ENCODE assay signal across 20 cellular contexts in the genomic region with DNA sequence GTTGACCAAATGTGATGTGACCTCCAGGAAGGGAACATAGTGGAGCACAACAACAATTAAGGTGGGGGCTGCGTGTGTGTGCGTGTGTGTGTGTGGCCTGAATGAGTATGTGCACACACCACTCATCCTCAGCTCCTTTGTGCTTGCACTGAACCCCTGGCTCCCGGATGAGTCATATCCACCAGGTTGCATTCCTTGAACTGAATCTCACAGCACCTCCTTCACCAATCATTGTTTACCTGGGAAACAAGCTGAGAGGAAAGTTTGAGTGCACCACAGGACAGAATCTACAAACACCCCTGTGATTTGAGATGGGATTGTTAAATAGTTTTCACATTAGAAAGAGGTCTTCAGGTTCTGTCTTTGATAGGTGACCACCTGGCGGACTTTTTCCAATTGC. TPM values are rescaled to one million over a fixed set of nuclear protein-coding genes. Genes with fewer than 3 reads are reported as not detected.
DNase-seq lines count a peak whose midpoint lies in the region; ATAC-seq and TF ChIP-seq lines count a peak whose summit lies in the region.
"Had no signal": no experiment of that assay in that cellular context is flagged by ENCODE, and none has a peak within 500 bp of the region (broad histone marks: within the 10 kb centered on the region; RNA-seq: fewer than 3 reads in every experiment).

No MANE protein-coding gene starts in this region.

- TF ChIP-seq RAD21 in Ishikawa (IDR thresholded peaks at IDR 0.05; ENCODE audit: low read depth), result no peak

- intact Hi-C loops in Right ventricle myocardium superior (cut with DNase I), result no loop called here

- ATAC-seq in Right ventricle myocardium superior (ENCODE audit: poor library complexity), result no peak
- no peak for ATAC-seq in GM19452 (IDR thresholded peaks at IDR 0.05; ENCODE audit: unreplicated experiment)
- ATAC-seq: naive thymus-derived CD8-positive, alpha-beta T cell had no signal

- no peak overlapping the region for H3K4me3 ChIP-seq in epithelial cell of proximal tubule (ENCODE audit: low read depth, low read length)
- H3K4me3 ChIP-seq: pancreas, skin epidermis had no signal

- 0 out of 2 replicates have a peak overlapping the region, but pooled peaks have one; percentile 6 for H3K9ac ChIP-seq in ES-I3 (ENCODE audit: low read depth, low read length)

- TF ChIP-seq EP300 in Ishikawa (IDR thresholded peaks at IDR 0.05; ENCODE audit: borderline replicate concordance), result no peak

- H3K36me3 ChIP-seq in ES-I3 (ENCODE audit: insufficient read depth, low read length), result no peaks in the 10 kb centered on the region
- H3K36me3 ChIP-seq: pancreas had no signal

- DNase-seq in epithelial cell of proximal tubule (ENCODE audit: low read depth) (peak; percentile 38), kidney tubule cell (ENCODE audit: low spot score) (peak; percentile 87), Right ventricle myocardium superior (no peak), GM10266 (ENCODE audit: extremely low spot score) (no peak)
- DNase-seq in activated CD4-positive, alpha-beta T cell treated with anti-CD3 and anti-CD28 coated beads for 4 hours, result no peak
- DNase-seq: activated naive CD4-positive, alpha-beta T cell treated with Interleukin-2 at 50 U/mL for 16 hours; aorta; CD4-positive, alpha-beta T cell; naive thymus-derived CD8-positive, alpha-beta T cell; NCI-H1436 treated with DMSO at 0.1 percent for 48 hours; pancreas; stimulated activated CD8-positive, alpha-beta memory T cell treated with anti-CD3 and anti-CD28 coated beads, Interleukin-4, amount 100 ng/mL, for 48 hours; substantia nigra; SW 1271 had no signal

- TF ChIP-seq CTCF in epithelial cell of proximal tubule (conservative IDR thresholded peaks at IDR 0.05; ENCODE audit: low read depth, low read length), result no peak
- TF ChIP-seq CTCF in GM10266 (IDR thresholded peaks at IDR 0.05; ENCODE audit: control insufficient read depth, insufficient read depth, low read depth, missing control alignments), result no peak

- H3K9me3 ChIP-seq in ES-I3 (ENCODE audit: control insufficient read depth, insufficient read depth, low read length), result no peaks in the 10 kb centered on the region
- H3K9me3 ChIP-seq: pancreas had no signal

- H3K4me1 ChIP-seq in ES-I3 (ENCODE audit: insufficient read depth, low read length), result peaks cover 22% of the 10 kb centered on the region
- H3K4me1 ChIP-seq: pancreas had no signal

TF ChIP-seq in Ishikawa, 13 proteins besides CTCF, POLR2A, EP300 and RAD21:
- TF ChIP-seq YY1 (IDR thresholded peaks at IDR 0.05; ENCODE audit: low read depth), result no peak
- TF ChIP-seq TEAD4 (IDR thresholded peaks at IDR 0.05), result peak; percentile 59; the same call in 1 of the 2 replicates
- no peak for TF ChIP-seq CEBPB (IDR thresholded peaks at IDR 0.05)
- TF ChIP-seq FOXM1 (IDR thresholded peaks at IDR 0.05; ENCODE audit: borderline replicate concordance, low read depth), result no peak
- TF ChIP-seq TCF12 (IDR thresholded peaks at IDR 0.05; ENCODE audit: low read depth), result no peak
- TF ChIP-seq NFIC (IDR thresholded peaks at IDR 0.05), result no peak
- TF ChIP-seq, protein P1, sequence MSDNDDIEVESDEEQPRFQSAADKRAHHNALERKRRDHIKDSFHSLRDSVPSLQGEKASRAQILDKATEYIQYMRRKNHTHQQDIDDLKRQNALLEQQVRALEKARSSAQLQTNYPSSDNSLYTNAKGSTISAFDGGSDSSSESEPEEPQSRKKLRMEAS (IDR thresholded peaks at IDR 0.05), result no peak; the same call in 1 of the 2 replicates
- TF ChIP-seq, protein P2, sequence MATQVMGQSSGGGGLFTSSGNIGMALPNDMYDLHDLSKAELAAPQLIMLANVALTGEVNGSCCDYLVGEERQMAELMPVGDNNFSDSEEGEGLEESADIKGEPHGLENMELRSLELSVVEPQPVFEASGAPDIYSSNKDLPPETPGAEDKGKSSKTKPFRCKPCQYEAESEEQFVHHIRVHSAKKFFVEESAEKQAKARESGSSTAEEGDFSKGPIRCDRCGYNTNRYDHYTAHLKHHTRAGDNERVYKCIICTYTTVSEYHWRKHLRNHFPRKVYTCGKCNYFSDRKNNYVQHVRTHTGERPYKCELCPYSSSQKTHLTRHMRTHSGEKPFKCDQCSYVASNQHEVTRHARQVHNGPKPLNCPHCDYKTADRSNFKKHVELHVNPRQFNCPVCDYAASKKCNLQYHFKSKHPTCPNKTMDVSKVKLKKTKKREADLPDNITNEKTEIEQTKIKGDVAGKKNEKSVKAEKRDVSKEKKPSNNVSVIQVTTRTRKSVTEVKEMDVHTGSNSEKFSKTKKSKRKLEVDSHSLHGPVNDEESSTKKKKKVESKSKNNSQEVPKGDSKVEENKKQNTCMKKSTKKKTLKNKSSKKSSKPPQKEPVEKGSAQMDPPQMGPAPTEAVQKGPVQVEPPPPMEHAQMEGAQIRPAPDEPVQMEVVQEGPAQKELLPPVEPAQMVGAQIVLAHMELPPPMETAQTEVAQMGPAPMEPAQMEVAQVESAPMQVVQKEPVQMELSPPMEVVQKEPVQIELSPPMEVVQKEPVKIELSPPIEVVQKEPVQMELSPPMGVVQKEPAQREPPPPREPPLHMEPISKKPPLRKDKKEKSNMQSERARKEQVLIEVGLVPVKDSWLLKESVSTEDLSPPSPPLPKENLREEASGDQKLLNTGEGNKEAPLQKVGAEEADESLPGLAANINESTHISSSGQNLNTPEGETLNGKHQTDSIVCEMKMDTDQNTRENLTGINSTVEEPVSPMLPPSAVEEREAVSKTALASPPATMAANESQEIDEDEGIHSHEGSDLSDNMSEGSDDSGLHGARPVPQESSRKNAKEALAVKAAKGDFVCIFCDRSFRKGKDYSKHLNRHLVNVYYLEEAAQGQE (IDR thresholded peaks at IDR 0.05; ENCODE audit: low read depth), result no peak

RNA-seq across cellular contexts. Expression of a gene that starts 33.7 kb away (rescaled TPM):
- not detected in 2 replicates for total RNA-seq in epithelial cell of proximal tubule
- total RNA-seq in Right ventricle myocardium superior, result not detected
- total RNA-seq: aorta; CD4-positive, alpha-beta T cell; chondrocyte; naive thymus-derived CD8-positive, alpha-beta T cell; RPMI7951 had no signal

Comparison
In these comparisons a context has a peak if more than half of its experiments do, and no peak if none do; other contexts are left out.
1. DNase-seq: peak in epithelial cell of proximal tubule (single experiment) and kidney tubule cell (single experiment); none in Right ventricle myocardium superior (single experiment), activated CD4-positive, alpha-beta T cell treated with anti-CD3 and anti-CD28 coated beads for 4 hours (0 of 2) and GM10266 (single experiment).